Comparison of ENCODE assay signal across 1 cellular context in genomic region chr12:47987411-47988072, GRCh38.
TF ChIP-seq lines count a peak whose summit lies in the region.

No MANE protein-coding gene starts in this region.

TF ChIP-seq in IMR-90, 13 proteins besides CTCF, POLR2A, EP300 and RAD21 (continued from another document):
- no peak for TF ChIP-seq BHLHE40 (IDR thresholded peaks at IDR 0.05; ENCODE audit: low read depth, low read length)
- no peak for TF ChIP-seq NFE2L2 (IDR thresholded peaks at IDR 0.05; ENCODE audit: low read depth, low read length)
- no peak for TF ChIP-seq FOS (IDR thresholded peaks at IDR 0.05; ENCODE audit: low read depth, low read length)
- TF ChIP-seq MAZ (IDR thresholded peaks at IDR 0.05; ENCODE audit: borderline replicate concordance, low read depth, low read length): no peak
- TF ChIP-seq CHD1 (IDR thresholded peaks at IDR 0.05; ENCODE audit: low read depth, low read length): no peak
- TF ChIP-seq MXI1 (IDR thresholded peaks at IDR 0.05; ENCODE audit: borderline replicate concordance, low read depth, low read length): no peak
TF ChIP-seq in IMR-90: peak in this region for 0.
